Comparison of ENCODE assay signal across 25 cellular contexts in the genomic region with DNA sequence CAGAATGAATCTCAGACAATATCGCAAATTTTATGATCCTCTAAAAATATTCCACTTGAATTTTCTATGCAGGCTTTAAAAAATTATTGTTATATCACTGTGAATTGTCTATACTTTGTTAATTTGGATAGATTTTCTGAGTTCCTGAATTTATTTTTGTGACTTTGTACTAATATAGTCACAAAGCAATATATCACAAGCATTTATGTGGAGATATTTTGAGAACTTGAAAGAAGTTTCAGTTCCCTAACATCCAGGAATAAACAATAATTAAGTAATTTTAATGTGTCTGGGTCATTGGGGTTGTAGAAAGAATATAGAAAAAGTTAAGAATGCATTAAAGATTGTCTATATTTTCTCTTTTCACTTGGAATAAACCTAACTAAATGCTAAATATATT.
"Had no signal": no experiment of that assay in that cellular context is flagged by ENCODE, and none has a peak within 500 bp of the region (broad histone marks: within the 10 kb centered on the region; RNA-seq: fewer than 3 reads in every experiment).

No MANE protein-coding gene starts in this region.

- H3K27ac ChIP-seq: heart right ventricle, psoas muscle, spleen, stomach, thoracic aorta, transverse colon had no signal

- DNase-seq: effector memory CD4-positive, alpha-beta T cell; heart right ventricle; immature natural killer cell; kidney; left cardiac atrium; left ventricle myocardium superior; mesenchymal stem cell; midbrain; naive B cell; occipital lobe; psoas muscle; retina; spleen; stimulated activated CD4-positive, alpha-beta T cell treated with anti-CD3 and anti-CD28 coated beads, Interleukin-15, amount 100 ng/mL, for 24 hours; stimulated activated CD4-positive, alpha-beta T cell treated with anti-CD3 and anti-CD28 coated beads, Interleukin-1b, Interleukin-23, amount 100 ng/mL, for 48 hours; stimulated activated CD4-positive, alpha-beta T cell treated with anti-CD3 and anti-CD28 coated beads, Interleukin-4, amount 100 ng/mL, for 24 hours; stimulated activated naive B cell treated with anti-CD40 and anti-IgM and Interleukin-4, amounts not matched to agents 10 μg/mL and 1 μg/mL and 100 μg/mL, for 72 hours; stomach; substantia nigra; transverse colon had no signal

- H3K9me3 ChIP-seq: heart right ventricle, psoas muscle, spleen, stomach, thoracic aorta, transverse colon had no signal

- H3K9me3 Mint-ChIP-seq: naive B cell, nephron had no signal

- H3K27me3 ChIP-seq: heart right ventricle, spleen, stomach, transverse colon had no signal

- H3K27me3 Mint-ChIP-seq: naive B cell; stimulated activated naive B cell treated with anti-CD40 and anti-IgM and Interleukin-4, amounts not matched to agents 10 μg/mL and 1 μg/mL and 100 μg/mL, for 72 hours had no signal

- H3K4me3 ChIP-seq: heart right ventricle, lung, psoas muscle, spleen, stomach, thoracic aorta, transverse colon had no signal

- H3K36me3 ChIP-seq: heart right ventricle, spleen, stomach, thoracic aorta, transverse colon had no signal

- H3K4me3 Mint-ChIP-seq: immature natural killer cell; naive B cell; nephron; stimulated activated naive B cell treated with anti-CD40 and anti-IgM and Interleukin-4, amounts not matched to agents 10 μg/mL and 1 μg/mL and 100 μg/mL, for 72 hours had no signal

- ATAC-seq: esophagus mucosa; heart right ventricle; left cardiac atrium; left ventricle myocardium superior; psoas muscle; sciatic nerve; stimulated activated naive B cell treated with anti-CD40 and anti-IgM and Interleukin-4, amounts not matched to agents 10 μg/mL and 1 μg/mL and 100 μg/mL, for 72 hours had no signal

- H3K4me1 Mint-ChIP-seq: immature natural killer cell had no signal

- H3K27ac Mint-ChIP-seq: immature natural killer cell; nephron; stimulated activated naive B cell treated with anti-CD40 and anti-IgM and Interleukin-4, amounts not matched to agents 10 μg/mL and 1 μg/mL and 100 μg/mL, for 72 hours had no signal
